ENCODE assay signal across 9 cellular contexts in genomic region chr6:7139835-7140470, GRCh38. TPM values are rescaled to one million over a fixed set of nuclear protein-coding genes. Genes with fewer than 3 reads are reported as not detected.
DNase-seq lines count a peak whose midpoint lies in the region; ATAC-seq and TF ChIP-seq lines count a peak whose summit lies in the region.
"Had no signal": no experiment of that assay in that cellular context is flagged by ENCODE, and none has a peak within 500 bp of the region (broad histone marks: within the 10 kb centered on the region; RNA-seq: fewer than 3 reads in every experiment).

No MANE protein-coding gene starts in this region.

- H3K18ac ChIP-seq in mesendoderm (ENCODE audit: low read length), result no peak overlapping the region

- H3K27ac ChIP-seq in liver (ENCODE audit: low read depth in 1 of 2, low read length in 2 of 2), result peak overlapping the region; percentile 92 to 95
- no peak overlapping the region for H3K27ac ChIP-seq in mesendoderm (ENCODE audit: low read depth, low read length)

- no peak overlapping the region for H4K8ac ChIP-seq in mesendoderm (ENCODE audit: low read depth, low read length)

- H3K27me3 Mint-ChIP-seq in activated naive CD4-positive, alpha-beta T cell treated with anti-CD3 and anti-CD28 coated beads, Interleukin-2, amount 10 ng/mL, durations not matched to agents 7 days and 5 days, result no peaks in the 10 kb centered on the region
- H3K27me3 Mint-ChIP-seq in activated T-helper 17 cell treated with anti-CD3 and anti-CD28 coated beads, Interleukin-2, amount 50 U/mL, for 72 hours, result no peaks in the 10 kb centered on the region
- H3K27me3 Mint-ChIP-seq in type B pancreatic cell, result no peaks in the 10 kb centered on the region

- peaks cover 5% of the 10 kb centered on the region for H3K36me3 Mint-ChIP-seq in activated naive CD4-positive, alpha-beta T cell treated with anti-CD3 and anti-CD28 coated beads, Interleukin-2, amount 10 ng/mL, durations not matched to agents 7 days and 5 days
- H3K36me3 Mint-ChIP-seq in activated T-helper 17 cell treated with anti-CD3 and anti-CD28 coated beads, Interleukin-2, amount 50 U/mL, for 72 hours (ENCODE audit: low read depth), result no peaks in the 10 kb centered on the region
- H3K36me3 Mint-ChIP-seq in type B pancreatic cell, result no peaks in the 10 kb centered on the region

- H3K56ac ChIP-seq in mesendoderm (ENCODE audit: low read length), result no peak overlapping the region

- TF ChIP-seq RAD21 in liver (IDR thresholded peaks at IDR 0.05), result peak; percentile 53 to 55

- H4K5ac ChIP-seq in mesendoderm (ENCODE audit: low read length), result no peak overlapping the region

- no peak overlapping the region for H2BK15ac ChIP-seq in mesendoderm (replicated peaks; ENCODE audit: low read depth)

- H3K9ac ChIP-seq in liver (ENCODE audit: low read depth in 1 of 2, low read length in 2 of 2), result peak overlapping the region in 1 of 2 donors; percentile 93
- no peak overlapping the region for H3K9ac ChIP-seq in mesendoderm (ENCODE audit: low read length)

- CTCF ChIA-PET in activated naive CD4-positive, alpha-beta T cell treated with anti-CD3 and anti-CD28 coated beads, Interleukin-2, amount 10 ng/mL, durations not matched to agents 7 days and 5 days (lab: Charles Lee), result no interaction called here

- ATAC-seq in activated T-helper 17 cell treated with anti-CD3 and anti-CD28 coated beads, Interleukin-2, amount 50 U/mL, for 72 hours (replicated peaks), result no peak
- ATAC-seq in GM19452 (IDR thresholded peaks at IDR 0.05; ENCODE audit: unreplicated experiment), result no peak
- ATAC-seq in GM18867 (IDR thresholded peaks at IDR 0.05; ENCODE audit: unreplicated experiment), result no peak

- no peak overlapping the region for H3K23ac ChIP-seq in mesendoderm (ENCODE audit: low read length)

- no peaks in the 10 kb centered on the region for H3K9me3 ChIP-seq in liver (ENCODE audit: control insufficient read depth in 4 of 4, low read length in 3 of 4)

- no peak overlapping the region for H2BK120ac ChIP-seq in mesendoderm (ENCODE audit: low read depth, low read length)

- TF ChIP-seq CTCF in liver (IDR thresholded peaks at IDR 0.05; ENCODE audit: low read depth, low read length, missing input control) (no peak), type B pancreatic cell (conservative IDR thresholded peaks at IDR 0.05) (no peak)

- H2AK5ac ChIP-seq in mesendoderm (ENCODE audit: low read length), result no peak overlapping the region

- 34% methylated on average over 7 of the region's 7 CpGs for WGBS in liver
- no CpG with 5 or more reads among the region's 7 CpGs for WGBS in mesendoderm (ENCODE audit: extremely low coverage, insufficient coverage, low lambda C conversion rate)

- H3K79me2 ChIP-seq in mesendoderm (ENCODE audit: control insufficient read depth, insufficient read depth, low read length), result peaks cover 34% of the 10 kb centered on the region

- H3K36me3 ChIP-seq in liver (ENCODE audit: control insufficient read depth in 4 of 4, insufficient read depth in 3 of 4, low read depth in 1 of 4, low read length in 3 of 4), result no peaks in the 10 kb centered on the region
- H3K36me3 ChIP-seq in mesendoderm (ENCODE audit: control insufficient read depth, insufficient read depth, low read length), result no peaks in the 10 kb centered on the region

- H3K4me3 Mint-ChIP-seq in activated naive CD4-positive, alpha-beta T cell treated with anti-CD3 and anti-CD28 coated beads, Interleukin-2, amount 10 ng/mL, durations not matched to agents 7 days and 5 days, result peak overlapping the region; percentile 73
- peak overlapping the region; percentile 92 for H3K4me3 Mint-ChIP-seq in activated T-helper 17 cell treated with anti-CD3 and anti-CD28 coated beads, Interleukin-2, amount 50 U/mL, for 72 hours
- H3K4me3 Mint-ChIP-seq in type B pancreatic cell, result peak overlapping the region; percentile 90

- H3K4me3 ChIP-seq in liver (ENCODE audit: low read depth in 1 of 3, low read length in 3 of 3) (peak overlapping the region in 1 of 3 donors; percentile 52), mesendoderm (ENCODE audit: low read length) (no peak overlapping the region)

- no peak for DNase-seq in activated naive CD4-positive, alpha-beta T cell treated with anti-CD3 and anti-CD28 coated beads, Interleukin-2, amount 10 ng/mL, durations not matched to agents 7 days and 5 days
- no peak for DNase-seq in activated naive CD4-positive, alpha-beta T cell (lab: John Stamatoyannopoulos, UW)
- no peak for DNase-seq in type B pancreatic cell (ENCODE audit: extremely low spot score, unreplicated experiment)
- no peak for DNase-seq in mesendoderm
- DNase-seq: DMS 273 treated with DMSO at 0.1 percent for 48 hours had no signal

- no peak overlapping the region for H2BK5ac ChIP-seq in mesendoderm (ENCODE audit: low read length)

- H3K4me1 ChIP-seq in liver (ENCODE audit: control insufficient read depth in 4 of 4, insufficient read depth in 4 of 4, low read length in 3 of 4) (peaks cover 19 to 70% (median 57%) of the 10 kb centered on the region in 4 donors), mesendoderm (ENCODE audit: control insufficient read depth, low read depth, low read length) (peaks cover 17% of the 10 kb centered on the region)

- H3K27ac Mint-ChIP-seq in activated naive CD4-positive, alpha-beta T cell treated with anti-CD3 and anti-CD28 coated beads, Interleukin-2, amount 10 ng/mL, durations not matched to agents 7 days and 5 days, result peak overlapping the region; percentile 79
- H3K27ac Mint-ChIP-seq in activated T-helper 17 cell treated with anti-CD3 and anti-CD28 coated beads, Interleukin-2, amount 50 U/mL, for 72 hours, result peak overlapping the region; percentile 59
- peak overlapping the region; percentile 91 for H3K27ac Mint-ChIP-seq in type B pancreatic cell

- H3K9me3 Mint-ChIP-seq in activated naive CD4-positive, alpha-beta T cell treated with anti-CD3 and anti-CD28 coated beads, Interleukin-2, amount 10 ng/mL, durations not matched to agents 7 days and 5 days, result no peaks in the 10 kb centered on the region
- H3K9me3 Mint-ChIP-seq in activated T-helper 17 cell treated with anti-CD3 and anti-CD28 coated beads, Interleukin-2, amount 50 U/mL, for 72 hours, result no peaks in the 10 kb centered on the region
- no peaks in the 10 kb centered on the region for H3K9me3 Mint-ChIP-seq in type B pancreatic cell

- H3K4me1 Mint-ChIP-seq in activated naive CD4-positive, alpha-beta T cell treated with anti-CD3 and anti-CD28 coated beads, Interleukin-2, amount 10 ng/mL, durations not matched to agents 7 days and 5 days, result peaks cover 82% of the 10 kb centered on the region
- H3K4me1 Mint-ChIP-seq in activated T-helper 17 cell treated with anti-CD3 and anti-CD28 coated beads, Interleukin-2, amount 50 U/mL, for 72 hours, result peaks cover 44% of the 10 kb centered on the region
- H3K4me1 Mint-ChIP-seq in type B pancreatic cell (ENCODE audit: unreplicated experiment), result peaks cover 59% of the 10 kb centered on the region

- H3K27me3 ChIP-seq in liver (ENCODE audit: control insufficient read depth in 4 of 4, insufficient read depth in 4 of 4, low read length in 3 of 4) (no peaks in the 10 kb centered on the region), mesendoderm (ENCODE audit: insufficient read depth, low read length, poor library complexity) (no peaks in the 10 kb centered on the region)

- H3K4me2 ChIP-seq in mesendoderm (ENCODE audit: low read length), result no peak overlapping the region

- H3K79me1 ChIP-seq in mesendoderm (ENCODE audit: low read length), result peaks cover 21% of the 10 kb centered on the region

- H3K4ac ChIP-seq in mesendoderm (ENCODE audit: low read depth, low read length), result no peak overlapping the region

TF ChIP-seq in liver, 16 proteins besides CTCF, POLR2A, EP300 and RAD21 (continues in another document):
- TF ChIP-seq RXRA (IDR thresholded peaks at IDR 0.05) (peak; percentile 89 to 94), JUND (IDR thresholded peaks at IDR 0.05) (peak; percentile 6 to 57), YY1 (IDR thresholded peaks at IDR 0.05) (peak; percentile 55), FOXA1 (IDR thresholded peaks at IDR 0.05) (no peak)
- TF ChIP-seq, protein P1, sequence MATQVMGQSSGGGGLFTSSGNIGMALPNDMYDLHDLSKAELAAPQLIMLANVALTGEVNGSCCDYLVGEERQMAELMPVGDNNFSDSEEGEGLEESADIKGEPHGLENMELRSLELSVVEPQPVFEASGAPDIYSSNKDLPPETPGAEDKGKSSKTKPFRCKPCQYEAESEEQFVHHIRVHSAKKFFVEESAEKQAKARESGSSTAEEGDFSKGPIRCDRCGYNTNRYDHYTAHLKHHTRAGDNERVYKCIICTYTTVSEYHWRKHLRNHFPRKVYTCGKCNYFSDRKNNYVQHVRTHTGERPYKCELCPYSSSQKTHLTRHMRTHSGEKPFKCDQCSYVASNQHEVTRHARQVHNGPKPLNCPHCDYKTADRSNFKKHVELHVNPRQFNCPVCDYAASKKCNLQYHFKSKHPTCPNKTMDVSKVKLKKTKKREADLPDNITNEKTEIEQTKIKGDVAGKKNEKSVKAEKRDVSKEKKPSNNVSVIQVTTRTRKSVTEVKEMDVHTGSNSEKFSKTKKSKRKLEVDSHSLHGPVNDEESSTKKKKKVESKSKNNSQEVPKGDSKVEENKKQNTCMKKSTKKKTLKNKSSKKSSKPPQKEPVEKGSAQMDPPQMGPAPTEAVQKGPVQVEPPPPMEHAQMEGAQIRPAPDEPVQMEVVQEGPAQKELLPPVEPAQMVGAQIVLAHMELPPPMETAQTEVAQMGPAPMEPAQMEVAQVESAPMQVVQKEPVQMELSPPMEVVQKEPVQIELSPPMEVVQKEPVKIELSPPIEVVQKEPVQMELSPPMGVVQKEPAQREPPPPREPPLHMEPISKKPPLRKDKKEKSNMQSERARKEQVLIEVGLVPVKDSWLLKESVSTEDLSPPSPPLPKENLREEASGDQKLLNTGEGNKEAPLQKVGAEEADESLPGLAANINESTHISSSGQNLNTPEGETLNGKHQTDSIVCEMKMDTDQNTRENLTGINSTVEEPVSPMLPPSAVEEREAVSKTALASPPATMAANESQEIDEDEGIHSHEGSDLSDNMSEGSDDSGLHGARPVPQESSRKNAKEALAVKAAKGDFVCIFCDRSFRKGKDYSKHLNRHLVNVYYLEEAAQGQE (IDR thresholded peaks at IDR 0.05), result peak; percentile 46

RNA-seq across cellular contexts. Expression of gene RREB1, which starts 32.2 kb away (rescaled TPM):
- 10 to 100 TPM; 14.8 to 21.9 TPM for total RNA-seq in activated T-helper 17 cell treated with anti-CD3 and anti-CD28 coated beads, Interleukin-2, amount 50 U/mL, for 72 hours
- total RNA-seq in liver (10 to 100 TPM; 22.8 to 28.9 TPM), type B pancreatic cell (ENCODE audit: low replicate concordance) (43.9 and 67.0 TPM in 2 replicates)
- 10 to 100 TPM; 10.1 to 11.8 TPM for polyA plus RNA-seq in liver
- polyA plus RNA-seq in mesendoderm (2013, experiment 1 of 2), result 12.6 TPM
- polyA plus RNA-seq in mesendoderm (2013, experiment 2 of 2), result 12.0 TPM
